ENCODE assay signal across 1 cellular context in the genomic region with DNA sequence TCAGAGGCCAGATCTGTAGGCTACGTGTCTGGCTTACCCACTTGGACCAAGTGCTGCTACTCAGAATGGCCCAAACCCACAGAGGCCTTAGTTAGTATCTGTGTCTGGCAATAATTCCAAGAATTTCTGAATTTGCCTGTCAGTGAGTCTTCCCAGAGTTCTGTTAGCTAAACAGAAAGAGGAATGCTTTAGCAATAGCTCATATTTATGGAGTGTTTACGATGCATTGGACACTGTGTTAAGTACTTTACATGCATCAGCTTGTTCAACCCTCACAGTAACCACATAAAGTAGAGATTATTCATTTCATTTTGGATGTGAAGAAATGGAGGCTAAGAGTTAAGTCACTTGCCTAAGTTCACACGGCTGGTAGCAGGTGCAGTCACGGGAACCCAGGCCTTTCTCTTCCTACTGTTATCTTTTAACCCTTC.
TF ChIP-seq lines count a peak whose summit lies in the region.

No MANE protein-coding gene starts in this region.

TF ChIP-seq in IMR-90, 13 proteins besides CTCF, POLR2A, EP300 and RAD21 (continued from another document):
- TF ChIP-seq MAFK (IDR thresholded peaks at IDR 0.05; ENCODE audit: low read depth, low read length) (no peak), CEBPB (IDR thresholded peaks at IDR 0.05; ENCODE audit: low read depth, low read length) (peak; percentile 71), NFE2L2 (IDR thresholded peaks at IDR 0.05; ENCODE audit: low read depth, low read length) (no peak)
